In genomic region chr2:14756981-14757657, GRCh38 we compare ENCODE assay signal across 14 cellular contexts.
DNase-seq lines count a peak whose midpoint lies in the region; ATAC-seq, FAIRE-seq and TF ChIP-seq lines count a peak whose summit lies in the region.
"Had no signal": no experiment of that assay in that cellular context is flagged by ENCODE, and none has a peak within 500 bp of the region (broad histone marks: within the 10 kb centered on the region; RNA-seq: fewer than 3 reads in every experiment).

No MANE protein-coding gene starts in this region.

- H3K9me3 Mint-ChIP-seq in stimulated activated effector memory CD8-positive, alpha-beta T cell treated with anti-CD3 and anti-CD28 coated beads, Interleukin-12 subunit alpha, Interleukin-12 subunit beta, amount 100 ng/mL, for 72 hours, result no peaks in the 10 kb centered on the region
- H3K9me3 Mint-ChIP-seq: activated naive CD8-positive, alpha-beta T cell treated with anti-CD3 and anti-CD28 coated beads, Interleukin-2, amount 10 ng/mL, durations not matched to agents 7 days and 5 days had no signal

- no peaks in the 10 kb centered on the region for H3K36me3 Mint-ChIP-seq in stimulated activated effector memory CD8-positive, alpha-beta T cell treated with anti-CD3 and anti-CD28 coated beads, Interleukin-12 subunit alpha, Interleukin-12 subunit beta, amount 100 ng/mL, for 72 hours
- H3K36me3 Mint-ChIP-seq: activated naive CD8-positive, alpha-beta T cell treated with anti-CD3 and anti-CD28 coated beads, Interleukin-2, amount 10 ng/mL, durations not matched to agents 7 days and 5 days had no signal

- H3K27ac ChIP-seq in RWPE2 (ENCODE audit: poor library complexity, severe bottlenecking) (peak overlapping the region; percentile 85), ovary (no peak overlapping the region)
- H3K27ac ChIP-seq: left ventricle myocardium inferior, SJSA1 had no signal

- H3K9me3 ChIP-seq in RWPE2 (ENCODE audit: severe bottlenecking) (no peaks in the 10 kb centered on the region), ovary (no peaks in the 10 kb centered on the region)
- H3K9me3 ChIP-seq: left ventricle myocardium inferior, SJSA1 had no signal

- WGBS in ovary, 3 donors, result 85 to 92% (median 90%) methylated on average over 10 of the region's 10 CpGs

- ATAC-seq in RWPE2 (ENCODE audit: low read depth), result peak; percentile 98
- ATAC-seq in stimulated activated effector memory CD8-positive, alpha-beta T cell treated with anti-CD3 and anti-CD28 coated beads, Interleukin-12 subunit alpha, Interleukin-12 subunit beta, amount 100 ng/mL, for 72 hours, result peak; percentile 48
- no peak for ATAC-seq in GM18517 (IDR thresholded peaks at IDR 0.05; ENCODE audit: unreplicated experiment)

- peak; percentile 33 for DNase-seq in H54 (ENCODE audit: insufficient read length, low spot score)
- DNase-seq in RWPE2 (ENCODE audit: low spot score), result peak; percentile 85
- peak; percentile 78 to 85 for DNase-seq in foreskin fibroblast
- no peak for DNase-seq in stimulated activated effector memory CD8-positive, alpha-beta T cell treated with anti-CD3 and anti-CD28 coated beads, Interleukin-12 subunit alpha, Interleukin-12 subunit beta, amount 100 ng/mL, for 72 hours (ENCODE audit: low spot score in 2 of 2)
- DNase-seq in NCI-H187 treated with DMSO at 0.1 percent for 48 hours (lab: John Stamatoyannopoulos, UW), result no peak
- DNase-seq in DMS 273 treated with DMSO at 0.1 percent for 48 hours (lab: John Stamatoyannopoulos, UW), result no peak
- DNase-seq in ovary, result no peak
- DNase-seq: activated CD4-positive, alpha-beta T cell treated with anti-CD3 and anti-CD28 coated beads, Interleukin-2, amount 50 U/mL, for 4 hours; activated naive CD8-positive, alpha-beta T cell treated with anti-CD3 and anti-CD28 coated beads, Interleukin-2, amount 10 ng/mL, durations not matched to agents 7 days and 5 days; left ventricle myocardium inferior; NCI-H2171 had no signal

- H3K4me3 ChIP-seq in RWPE2 (ENCODE audit: severe bottlenecking), result no peak overlapping the region
- no peak overlapping the region for H3K4me3 ChIP-seq in foreskin fibroblast (ENCODE audit: low read depth in 1 of 2, low read length in 2 of 2)
- no peak overlapping the region for H3K4me3 ChIP-seq in ovary
- H3K4me3 ChIP-seq: left ventricle myocardium inferior, SJSA1 had no signal

- H3K27me3 ChIP-seq in RWPE2 (ENCODE audit: insufficient read depth, poor library complexity, severe bottlenecking) (no peaks in the 10 kb centered on the region), ovary (no peaks in the 10 kb centered on the region)
- H3K27me3 ChIP-seq: SJSA1 had no signal

- FAIRE-seq in H54 (lab: Jason Lieb, UNC), result peak; percentile 89
- FAIRE-seq: G401.6 had no signal

- no peak overlapping the region for H3K4me3 Mint-ChIP-seq in stimulated activated effector memory CD8-positive, alpha-beta T cell treated with anti-CD3 and anti-CD28 coated beads, Interleukin-12 subunit alpha, Interleukin-12 subunit beta, amount 100 ng/mL, for 72 hours
- H3K4me3 Mint-ChIP-seq: activated naive CD8-positive, alpha-beta T cell treated with anti-CD3 and anti-CD28 coated beads, Interleukin-2, amount 10 ng/mL, durations not matched to agents 7 days and 5 days had no signal

- no peaks in the 10 kb centered on the region for H3K4me1 Mint-ChIP-seq in stimulated activated effector memory CD8-positive, alpha-beta T cell treated with anti-CD3 and anti-CD28 coated beads, Interleukin-12 subunit alpha, Interleukin-12 subunit beta, amount 100 ng/mL, for 72 hours
- H3K4me1 Mint-ChIP-seq: activated naive CD8-positive, alpha-beta T cell treated with anti-CD3 and anti-CD28 coated beads, Interleukin-2, amount 10 ng/mL, durations not matched to agents 7 days and 5 days had no signal

- intact Hi-C loops in ovary (cut with DNase I), result no loop called here

- TF ChIP-seq CTCF in RWPE2 (IDR thresholded peaks at IDR 0.05; ENCODE audit: poor library complexity, severe bottlenecking), result no peak
- no peak for TF ChIP-seq CTCF in foreskin fibroblast (IDR thresholded peaks at IDR 0.05; ENCODE audit: low read depth, low read length)
- TF ChIP-seq CTCF in ovary (IDR thresholded peaks at IDR 0.05), result no peak

- no peak for TF ChIP-seq EP300 in ovary (IDR thresholded peaks at IDR 0.05)

- no peak overlapping the region for H3K27ac Mint-ChIP-seq in stimulated activated effector memory CD8-positive, alpha-beta T cell treated with anti-CD3 and anti-CD28 coated beads, Interleukin-12 subunit alpha, Interleukin-12 subunit beta, amount 100 ng/mL, for 72 hours
- H3K27ac Mint-ChIP-seq: activated naive CD8-positive, alpha-beta T cell treated with anti-CD3 and anti-CD28 coated beads, Interleukin-2, amount 10 ng/mL, durations not matched to agents 7 days and 5 days had no signal

- TF ChIP-seq POLR2A in H54 (IDR thresholded peaks at IDR 0.05; ENCODE audit: low read depth, low read length) (no peak), ovary (IDR thresholded peaks at IDR 0.05) (no peak)

- H3K36me3 ChIP-seq in RWPE2 (ENCODE audit: low read depth) (no peaks in the 10 kb centered on the region), ovary (no peaks in the 10 kb centered on the region)
- H3K36me3 ChIP-seq: left ventricle myocardium inferior, SJSA1 had no signal

- H3K4me1 ChIP-seq in RWPE2 (ENCODE audit: insufficient read depth, poor library complexity, severe bottlenecking) (peaks cover 16% of the 10 kb centered on the region), ovary (ENCODE audit: insufficient read depth) (no peaks in the 10 kb centered on the region)
- H3K4me1 ChIP-seq: left ventricle myocardium inferior, SJSA1 had no signal

Comparison
In these comparisons a context has a peak if more than half of its experiments do, and no peak if none do; other contexts are left out.
1. DNase-seq: peak in H54 (single experiment), RWPE2 (single experiment) and foreskin fibroblast (2 of 2); none in stimulated activated effector memory CD8-positive, alpha-beta T cell treated with anti-CD3 and anti-CD28 coated beads, Interleukin-12 subunit alpha, Interleukin-12 subunit beta, amount 100 ng/mL, for 72 hours (0 of 2), NCI-H187 treated with DMSO at 0.1 percent for 48 hours (single experiment), DMS 273 treated with DMSO at 0.1 percent for 48 hours (single experiment) and ovary (0 of 5).